ENCODE assay signal across 1 cellular context in genomic region chr16:81480856-81481821, GRCh38.
TF ChIP-seq lines count a peak whose summit lies in the region.

No MANE protein-coding gene starts in this region.

TF ChIP-seq in HepG2, 621 proteins besides CTCF, POLR2A, EP300 and RAD21 (continued from another document and continues in another):
- TF ChIP-seq, protein P1, sequence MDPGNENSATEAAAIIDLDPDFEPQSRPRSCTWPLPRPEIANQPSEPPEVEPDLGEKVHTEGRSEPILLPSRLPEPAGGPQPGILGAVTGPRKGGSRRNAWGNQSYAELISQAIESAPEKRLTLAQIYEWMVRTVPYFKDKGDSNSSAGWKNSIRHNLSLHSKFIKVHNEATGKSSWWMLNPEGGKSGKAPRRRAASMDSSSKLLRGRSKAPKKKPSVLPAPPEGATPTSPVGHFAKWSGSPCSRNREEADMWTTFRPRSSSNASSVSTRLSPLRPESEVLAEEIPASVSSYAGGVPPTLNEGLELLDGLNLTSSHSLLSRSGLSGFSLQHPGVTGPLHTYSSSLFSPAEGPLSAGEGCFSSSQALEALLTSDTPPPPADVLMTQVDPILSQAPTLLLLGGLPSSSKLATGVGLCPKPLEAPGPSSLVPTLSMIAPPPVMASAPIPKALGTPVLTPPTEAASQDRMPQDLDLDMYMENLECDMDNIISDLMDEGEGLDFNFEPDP (CRISPR knock-in tag; conservative IDR thresholded peaks at IDR 0.05), result no peak
- TF ChIP-seq ZNF878 (CRISPR knock-in tag; IDR thresholded peaks at IDR 0.05), result no peak; the same call in 1 of the 2 replicates
- TF ChIP-seq JARID2 (CRISPR knock-in tag; IDR thresholded peaks at IDR 0.05; ENCODE audit: insufficient replicate concordance), result no peak
- no peak; the same call in 1 of the 2 replicates for TF ChIP-seq ZFP36L1 (CRISPR knock-in tag; IDR thresholded peaks at IDR 0.05)
- no peak for TF ChIP-seq MATR3 (CRISPR knock-in tag; IDR thresholded peaks at IDR 0.05)
- peak; percentile 48; the same call in 1 of the 2 replicates for TF ChIP-seq HES4 (CRISPR knock-in tag; IDR thresholded peaks at IDR 0.05; ENCODE audit: borderline replicate concordance)
- no peak; the same call in 1 of the 2 replicates for TF ChIP-seq SMYD3 (CRISPR knock-in tag; IDR thresholded peaks at IDR 0.05)
- TF ChIP-seq, protein P2, sequence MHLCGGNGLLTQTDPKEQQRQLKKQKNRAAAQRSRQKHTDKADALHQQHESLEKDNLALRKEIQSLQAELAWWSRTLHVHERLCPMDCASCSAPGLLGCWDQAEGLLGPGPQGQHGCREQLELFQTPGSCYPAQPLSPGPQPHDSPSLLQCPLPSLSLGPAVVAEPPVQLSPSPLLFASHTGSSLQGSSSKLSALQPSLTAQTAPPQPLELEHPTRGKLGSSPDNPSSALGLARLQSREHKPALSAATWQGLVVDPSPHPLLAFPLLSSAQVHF (CRISPR knock-in tag; IDR thresholded peaks at IDR 0.05), result no peak
- no peak for TF ChIP-seq MTF1 (CRISPR knock-in tag; IDR thresholded peaks at IDR 0.05)
- TF ChIP-seq KLF11 (CRISPR knock-in tag; IDR thresholded peaks at IDR 0.05), result no peak
- no peak for TF ChIP-seq ZNF460 (CRISPR knock-in tag; IDR thresholded peaks at IDR 0.05; ENCODE audit: borderline replicate concordance)
- TF ChIP-seq NR2C2 (CRISPR knock-in tag; IDR thresholded peaks at IDR 0.05; ENCODE audit: borderline replicate concordance), result peak; percentile 71; the same call in 1 of the 2 replicates
- 0 out of 2 replicates have a peak, but pooled peaks have one; percentile 43 for TF ChIP-seq ZNF766 (CRISPR knock-in tag; IDR thresholded peaks at IDR 0.05; ENCODE audit: borderline replicate concordance)
- TF ChIP-seq ZNF556 (CRISPR knock-in tag; IDR thresholded peaks at IDR 0.05; ENCODE audit: borderline replicate concordance), result peak; percentile 84; the same call in 1 of the 2 replicates
- no peak for TF ChIP-seq ZBTB34 (CRISPR knock-in tag; IDR thresholded peaks at IDR 0.05)
- TF ChIP-seq RBM39 (IDR thresholded peaks at IDR 0.05; ENCODE audit: low read depth, low read length, poor library complexity, severe bottlenecking), result no peak
- no peak for TF ChIP-seq ASH2L (IDR thresholded peaks at IDR 0.05; ENCODE audit: insufficient read length, low read depth, low read length)
- no peak for TF ChIP-seq ZNF557 (CRISPR knock-in tag; IDR thresholded peaks at IDR 0.05)
- 0 out of 2 replicates have a peak, but pooled peaks have one; percentile 64 for TF ChIP-seq ZFP1 (CRISPR knock-in tag; IDR thresholded peaks at IDR 0.05)
- TF ChIP-seq, protein P3, sequence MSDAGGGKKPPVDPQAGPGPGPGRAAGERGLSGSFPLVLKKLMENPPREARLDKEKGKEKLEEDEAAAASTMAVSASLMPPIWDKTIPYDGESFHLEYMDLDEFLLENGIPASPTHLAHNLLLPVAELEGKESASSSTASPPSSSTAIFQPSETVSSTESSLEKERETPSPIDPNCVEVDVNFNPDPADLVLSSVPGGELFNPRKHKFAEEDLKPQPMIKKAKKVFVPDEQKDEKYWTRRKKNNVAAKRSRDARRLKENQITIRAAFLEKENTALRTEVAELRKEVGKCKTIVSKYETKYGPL (CRISPR knock-in tag; IDR thresholded peaks at IDR 0.05), result no peak
- no peak for TF ChIP-seq ZNF451 (CRISPR knock-in tag; IDR thresholded peaks at IDR 0.05)
- TF ChIP-seq RFX5 (IDR thresholded peaks at IDR 0.05; ENCODE audit: low read depth, low read length), result no peak
- TF ChIP-seq, protein P4, sequence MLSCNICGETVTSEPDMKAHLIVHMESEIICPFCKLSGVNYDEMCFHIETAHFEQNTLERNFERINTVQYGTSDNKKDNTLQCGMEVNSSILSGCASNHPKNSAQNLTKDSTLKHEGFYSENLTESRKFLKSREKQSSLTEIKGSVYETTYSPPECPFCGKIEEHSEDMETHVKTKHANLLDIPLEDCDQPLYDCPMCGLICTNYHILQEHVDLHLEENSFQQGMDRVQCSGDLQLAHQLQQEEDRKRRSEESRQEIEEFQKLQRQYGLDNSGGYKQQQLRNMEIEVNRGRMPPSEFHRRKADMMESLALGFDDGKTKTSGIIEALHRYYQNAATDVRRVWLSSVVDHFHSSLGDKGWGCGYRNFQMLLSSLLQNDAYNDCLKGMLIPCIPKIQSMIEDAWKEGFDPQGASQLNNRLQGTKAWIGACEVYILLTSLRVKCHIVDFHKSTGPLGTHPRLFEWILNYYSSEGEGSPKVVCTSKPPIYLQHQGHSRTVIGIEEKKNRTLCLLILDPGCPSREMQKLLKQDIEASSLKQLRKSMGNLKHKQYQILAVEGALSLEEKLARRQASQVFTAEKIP (CRISPR knock-in tag; IDR thresholded peaks at IDR 0.05; ENCODE audit: borderline replicate concordance), result no peak
- no peak for TF ChIP-seq GLMP (CRISPR knock-in tag; IDR thresholded peaks at IDR 0.05; ENCODE audit: borderline replicate concordance)
- TF ChIP-seq GMEB2 (CRISPR knock-in tag; IDR thresholded peaks at IDR 0.05; ENCODE audit: low read depth), result no peak
- no peak for TF ChIP-seq RORA (CRISPR knock-in tag; IDR thresholded peaks at IDR 0.05)
- no peak for TF ChIP-seq NCOA5 (CRISPR knock-in tag; IDR thresholded peaks at IDR 0.05)
- TF ChIP-seq AKNA (CRISPR knock-in tag; IDR thresholded peaks at IDR 0.05; ENCODE audit: borderline replicate concordance), result no peak
- no peak for TF ChIP-seq ZSCAN20 (CRISPR knock-in tag; IDR thresholded peaks at IDR 0.05; ENCODE audit: borderline replicate concordance)
- no peak for TF ChIP-seq IRF1 (CRISPR knock-in tag; IDR thresholded peaks at IDR 0.05; ENCODE audit: low read depth)
- TF ChIP-seq ZFAT (CRISPR knock-in tag; conservative IDR thresholded peaks at IDR 0.05), result no peak
- no peak for TF ChIP-seq ZNF335 (CRISPR knock-in tag; IDR thresholded peaks at IDR 0.05)
- TF ChIP-seq MTA1 (CRISPR knock-in tag; IDR thresholded peaks at IDR 0.05; ENCODE audit: borderline replicate concordance), result peak; percentile 85
- no peak for TF ChIP-seq SMARCE1 (IDR thresholded peaks at IDR 0.05; ENCODE audit: borderline replicate concordance)
- TF ChIP-seq ZNF747 (CRISPR knock-in tag; IDR thresholded peaks at IDR 0.05; ENCODE audit: borderline replicate concordance), result peak; percentile 53; the same call in 1 of the 2 replicates
- no peak for TF ChIP-seq ZNF83 (CRISPR knock-in tag; IDR thresholded peaks at IDR 0.05; ENCODE audit: borderline replicate concordance)
- peak; percentile 98 for TF ChIP-seq SALL1 (CRISPR knock-in tag; IDR thresholded peaks at IDR 0.05)
- no peak for TF ChIP-seq MTF2 (CRISPR knock-in tag; IDR thresholded peaks at IDR 0.05; ENCODE audit: borderline replicate concordance)
- TF ChIP-seq ZNF570 (CRISPR knock-in tag; IDR thresholded peaks at IDR 0.05; ENCODE audit: borderline replicate concordance), result no peak
- peak; percentile 93 for TF ChIP-seq HNF4A (CRISPR knock-in tag; IDR thresholded peaks at IDR 0.05)
- TF ChIP-seq, protein P5, sequence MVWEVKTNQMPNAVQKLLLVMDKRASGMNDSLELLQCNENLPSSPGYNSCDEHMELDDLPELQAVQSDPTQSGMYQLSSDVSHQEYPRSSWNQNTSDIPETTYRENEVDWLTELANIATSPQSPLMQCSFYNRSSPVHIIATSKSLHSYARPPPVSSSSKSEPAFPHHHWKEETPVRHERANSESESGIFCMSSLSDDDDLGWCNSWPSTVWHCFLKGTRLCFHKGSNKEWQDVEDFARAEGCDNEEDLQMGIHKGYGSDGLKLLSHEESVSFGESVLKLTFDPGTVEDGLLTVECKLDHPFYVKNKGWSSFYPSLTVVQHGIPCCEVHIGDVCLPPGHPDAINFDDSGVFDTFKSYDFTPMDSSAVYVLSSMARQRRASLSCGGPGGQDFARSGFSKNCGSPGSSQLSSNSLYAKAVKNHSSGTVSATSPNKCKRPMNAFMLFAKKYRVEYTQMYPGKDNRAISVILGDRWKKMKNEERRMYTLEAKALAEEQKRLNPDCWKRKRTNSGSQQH (CRISPR knock-in tag; IDR thresholded peaks at IDR 0.05; ENCODE audit: low read depth), result no peak
- no peak for TF ChIP-seq PAX8 (CRISPR knock-in tag; IDR thresholded peaks at IDR 0.05; ENCODE audit: borderline replicate concordance)
- peak; percentile 77 for TF ChIP-seq ZNF644 (CRISPR knock-in tag; IDR thresholded peaks at IDR 0.05; ENCODE audit: low read depth)
- TF ChIP-seq, protein P6, sequence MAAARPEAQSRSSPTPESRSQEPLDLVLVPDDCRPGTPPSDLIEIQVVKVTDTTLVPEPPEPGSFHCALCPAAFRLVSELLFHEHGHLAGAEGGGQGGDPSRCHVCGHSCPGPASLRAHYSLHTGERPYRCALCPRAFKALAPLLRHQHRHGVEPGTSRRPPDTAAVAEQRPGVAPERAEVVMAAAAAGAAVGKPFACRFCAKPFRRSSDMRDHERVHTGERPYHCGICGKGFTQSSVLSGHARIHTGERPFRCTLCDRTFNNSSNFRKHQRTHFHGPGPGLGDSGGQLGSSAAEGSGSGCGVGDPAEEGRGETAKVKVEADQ (CRISPR knock-in tag; IDR thresholded peaks at IDR 0.05; ENCODE audit: borderline replicate concordance), result no peak; the same call in 1 of the 2 replicates
- no peak for TF ChIP-seq ZNF547 (CRISPR knock-in tag; IDR thresholded peaks at IDR 0.05)
- TF ChIP-seq ZNF572 (CRISPR knock-in tag; IDR thresholded peaks at IDR 0.05), result peak; percentile 24; the same call in 1 of the 2 replicates
- no peak for TF ChIP-seq TCF12 (IDR thresholded peaks at IDR 0.05)
- no peak for TF ChIP-seq TCF12 (CRISPR knock-in tag; IDR thresholded peaks at IDR 0.05)
- TF ChIP-seq, protein P7, sequence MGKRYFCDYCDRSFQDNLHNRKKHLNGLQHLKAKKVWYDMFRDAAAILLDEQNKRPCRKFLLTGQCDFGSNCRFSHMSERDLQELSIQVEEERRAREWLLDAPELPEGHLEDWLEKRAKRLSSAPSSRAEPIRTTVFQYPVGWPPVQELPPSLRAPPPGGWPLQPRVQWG (CRISPR knock-in tag; IDR thresholded peaks at IDR 0.05; ENCODE audit: borderline replicate concordance, low read depth), result no peak
- no peak for TF ChIP-seq ONECUT2 (CRISPR knock-in tag; IDR thresholded peaks at IDR 0.05)
